Comparison of ENCODE assay signal across 23 cellular contexts in genomic region chr9:93864029-93864428, GRCh38.
"Had no signal": no experiment of that assay in that cellular context is flagged by ENCODE, and none has a peak within 500 bp of the region (broad histone marks: within the 10 kb centered on the region; RNA-seq: fewer than 3 reads in every experiment).

No MANE protein-coding gene starts in this region.

- H3K4me3 Mint-ChIP-seq: activated CD4-positive, alpha-beta memory T cell treated with anti-CD3 and anti-CD28 coated beads, Interleukin-2, amount 10 ng/mL, durations not matched to agents 7 days and 5 days; activated CD8-positive, alpha-beta memory T cell treated with anti-CD3 and anti-CD28 coated beads, Interleukin-2, amount 10 ng/mL, durations not matched to agents 7 days and 5 days; natural killer cell; T-helper 2 cell treated with Interferon-gamma antibody and Interleukin-4, amounts not matched to agents 5 μg/mL and 100 μg/mL, for 36 hours had no signal

- H3K4me3 ChIP-seq: lower lobe of right lung, tibial nerve, uterus had no signal

- H3K27ac Mint-ChIP-seq: activated CD4-positive, alpha-beta memory T cell treated with anti-CD3 and anti-CD28 coated beads, Interleukin-2, amount 10 ng/mL, durations not matched to agents 7 days and 5 days; activated CD8-positive, alpha-beta memory T cell treated with anti-CD3 and anti-CD28 coated beads, Interleukin-2, amount 10 ng/mL, durations not matched to agents 7 days and 5 days; activated T-helper 2 cell treated with anti-CD3 and anti-CD28 coated beads, Interferon-gamma antibody, Interleukin-2, Interleukin-4, amounts not matched to agents 10 μg/mL and 5 μg/mL and 100 μg/mL, durations not matched to agents 14 hours and 24 hours and 36 hours; natural killer cell; T-helper 2 cell treated with Interferon-gamma antibody and Interleukin-4, amounts not matched to agents 5 μg/mL and 100 μg/mL, for 36 hours had no signal

- H3K4me1 Mint-ChIP-seq: activated CD4-positive, alpha-beta memory T cell treated with anti-CD3 and anti-CD28 coated beads, Interleukin-2, amount 10 ng/mL, durations not matched to agents 7 days and 5 days; activated CD8-positive, alpha-beta memory T cell treated with anti-CD3 and anti-CD28 coated beads, Interleukin-2, amount 10 ng/mL, durations not matched to agents 7 days and 5 days; natural killer cell had no signal

- ATAC-seq: activated CD8-positive, alpha-beta memory T cell treated with anti-CD3 and anti-CD28 coated beads, Interleukin-2, amount 10 ng/mL, durations not matched to agents 7 days and 5 days; left colon; lower lobe of right lung; natural killer cell had no signal

- DNase-seq: activated CD4-positive, alpha-beta memory T cell treated with anti-CD3 and anti-CD28 coated beads, Interleukin-2, amount 10 ng/mL, durations not matched to agents 7 days and 5 days; activated CD4-positive, alpha-beta T cell treated with anti-CD3 and anti-CD28 coated beads for 48 hours; activated CD4-positive, CD25-positive, alpha-beta regulatory T cell; activated CD8-positive, alpha-beta memory T cell treated with anti-CD3 and anti-CD28 coated beads, Interleukin-2, amount 10 ng/mL, durations not matched to agents 7 days and 5 days; activated naive CD4-positive, alpha-beta T cell treated with Interleukin-2 at 50 U/mL for 16 hours; activated T-cell treated with anti-CD3 and anti-CD28 coated beads, Interleukin-2, amount 50 U/mL, for 1 hour; aorta; cortex of kidney; hippocampal formation; islet precursor cell; left colon; lower lobe of right lung; natural killer cell; occipital lobe; posterior cingulate gyrus; stimulated activated CD4-positive, alpha-beta T cell treated with anti-CD3 and anti-CD28 coated beads, Interleukin-12 subunit alpha, Interleukin-12 subunit beta, amount 100 ng/mL, for 4 hours; stimulated activated CD4-positive, alpha-beta T cell treated with anti-CD3 and anti-CD28 coated beads, Interleukin-1b, Interleukin-23, amount 100 ng/mL, for 48 hours; stimulated activated CD8-positive, alpha-beta memory T cell treated with anti-CD3 and anti-CD28 coated beads, Interleukin-4, amount 100 ng/mL, for 48 hours; stimulated activated naive CD4-positive, alpha-beta T cell; uterus had no signal

- H3K36me3 Mint-ChIP-seq: activated CD8-positive, alpha-beta memory T cell treated with anti-CD3 and anti-CD28 coated beads, Interleukin-2, amount 10 ng/mL, durations not matched to agents 7 days and 5 days; natural killer cell had no signal

- H3K9me3 Mint-ChIP-seq: activated CD4-positive, alpha-beta memory T cell treated with anti-CD3 and anti-CD28 coated beads, Interleukin-2, amount 10 ng/mL, durations not matched to agents 7 days and 5 days; activated T-helper 2 cell treated with anti-CD3 and anti-CD28 coated beads, Interferon-gamma antibody, Interleukin-2, Interleukin-4, amounts not matched to agents 10 μg/mL and 5 μg/mL and 100 μg/mL, durations not matched to agents 14 hours and 24 hours and 36 hours; natural killer cell; T-helper 2 cell treated with Interferon-gamma antibody and Interleukin-4, amounts not matched to agents 5 μg/mL and 100 μg/mL, for 36 hours had no signal
